In genomic region chr19:2281265-2282061, GRCh38 we compare ENCODE assay signal across 13 cellular contexts. TPM values are rescaled to one million over a fixed set of nuclear protein-coding genes. Genes with fewer than 3 reads are reported as not detected.
DNase-seq lines count a peak whose midpoint lies in the region; ATAC-seq and TF ChIP-seq lines count a peak whose summit lies in the region.
"Not testable (repeated sequence)": the region's sequence is repeated elsewhere in the genome, so short reads cannot be mapped to it uniquely, and the experiment has no call there.
"Had no signal": no experiment of that assay in that cellular context is flagged by ENCODE, and none has a peak within 500 bp of the region (broad histone marks: within the 10 kb centered on the region; RNA-seq: fewer than 3 reads in every experiment).

No MANE protein-coding gene starts in this region.

- POLR2A ChIA-PET in OCI-LY7 (lab: Charles Lee): not testable (repeated sequence)

- peak overlapping the region; percentile 45 for H3K4me2 ChIP-seq in OCI-LY7 (ENCODE audit: low read length)

- not testable (repeated sequence) for DNase-seq in GM06990 (ENCODE audit: extremely low read depth, insufficient read length); OCI-LY7 (ENCODE audit: low spot score); right cardiac atrium; mucosa of descending colon; gastrocnemius medialis; upper lobe of left lung

- peak overlapping the region; percentile 72 for H3K4me3 Mint-ChIP-seq in activated naive CD4-positive, alpha-beta T cell treated with anti-CD3 and anti-CD28 coated beads, Interleukin-2, amount 50 U/mL, for 24 hours

- not testable (repeated sequence) for TF ChIP-seq CTCF in GM06990 (IDR thresholded peaks at IDR 0.05; ENCODE audit: insufficient read depth, low read length, poor library complexity, severe bottlenecking); OCI-LY7 (conservative IDR thresholded peaks at IDR 0.05; ENCODE audit: low read length); mucosa of descending colon (IDR thresholded peaks at IDR 0.05); gastrocnemius medialis (IDR thresholded peaks at IDR 0.05 in 4 of 5, conservative IDR thresholded peaks at IDR 0.05 in 1 of 5); upper lobe of left lung (IDR thresholded peaks at IDR 0.05)

- in situ Hi-C loops in gastrocnemius medialis (cut with MboI; ENCODE audit: low sequenced_read_pairs in 4 of 4): loop anchor here (25.0 kb wide), 1 partner anchor 106 kb away; no protein-coding TSS in a partner anchor

- H3K4me1 ChIP-seq in OCI-LY7 (ENCODE audit: insufficient read depth, low read length, poor library complexity, severe bottlenecking): peaks cover 14% of the 10 kb centered on the region
- not testable (repeated sequence) for H3K4me1 ChIP-seq in duodenal mucosa (ENCODE audit: control insufficient read depth in 1 of 2, insufficient read depth in 2 of 2, low read length in 2 of 2); right cardiac atrium (ENCODE audit: control insufficient read depth, insufficient read depth, low read length); mucosa of descending colon (ENCODE audit: low read depth)
- peaks cover 0 to 12% of the 10 kb centered on the region in 2 donors for H3K4me1 ChIP-seq in gastrocnemius medialis
- H3K4me1 ChIP-seq in upper lobe of left lung: peaks cover 9 to 23% (median 14%) of the 10 kb centered on the region in 4 donors

- H3K9me2 ChIP-seq in OCI-LY7 (ENCODE audit: insufficient read depth, low read length): not testable (repeated sequence)

- H3K4me3 ChIP-seq in GM06990 (replicated peaks; ENCODE audit: low read depth, low read length): peak overlapping the region; percentile 19; the same call in 1 of the 2 replicates
- not testable (repeated sequence) for H3K4me3 ChIP-seq in OCI-LY7 (ENCODE audit: low read depth, low read length, poor library complexity, severe bottlenecking); mucosa of descending colon
- peak overlapping the region; percentile 50 to 56 for H3K4me3 ChIP-seq in duodenal mucosa (ENCODE audit: low read depth in 1 of 2, low read length in 2 of 2)
- H3K4me3 ChIP-seq in right cardiac atrium (ENCODE audit: low read length): peak overlapping the region; percentile 51
- peak overlapping the region in 3 of 4 donors; percentile 30 to 43 (median 41) for H3K4me3 ChIP-seq in gastrocnemius medialis
- H3K4me3 ChIP-seq in upper lobe of left lung: peak overlapping the region; percentile 11 to 54 (median 45)

- CTCF ChIA-PET in OCI-LY7 (lab: Charles Lee; ENCODE audit: unreplicated experiment): not testable (repeated sequence)

- H3K79me2 ChIP-seq in OCI-LY7 (ENCODE audit: insufficient read depth, low read depth, low read length): not testable (repeated sequence)

- not testable (repeated sequence) for H3K4me1 Mint-ChIP-seq in activated naive CD4-positive, alpha-beta T cell treated with anti-CD3 and anti-CD28 coated beads, Interleukin-2, amount 50 U/mL, for 24 hours

- not testable (repeated sequence) for H3K27me3 Mint-ChIP-seq in activated naive CD4-positive, alpha-beta T cell treated with anti-CD3 and anti-CD28 coated beads, Interleukin-2, amount 50 U/mL, for 24 hours

- BruUV-seq in OCI-LY7 (replicated peaks; lab: Mats Ljungman, UMichigan): not testable (repeated sequence)

- 22% methylated on average over 16 of the region's 16 CpGs for WGBS in right cardiac atrium
- 10 to 18% methylated on average over 2 to 12 of the region's 16 CpGs for WGBS in upper lobe of left lung, 2 donors

- H4K20me1 ChIP-seq in OCI-LY7 (ENCODE audit: insufficient read depth, low read length): not testable (repeated sequence)

- not testable (repeated sequence) for H3K9me3 ChIP-seq in OCI-LY7 (ENCODE audit: low read length); duodenal mucosa (ENCODE audit: control insufficient read depth in 1 of 2, low read length in 2 of 2); right cardiac atrium (ENCODE audit: control insufficient read depth, low read length); mucosa of descending colon; gastrocnemius medialis; upper lobe of left lung

- not testable (repeated sequence) for H3K36me3 Mint-ChIP-seq in activated naive CD4-positive, alpha-beta T cell treated with anti-CD3 and anti-CD28 coated beads, Interleukin-2, amount 50 U/mL, for 24 hours

- intact Hi-C loops in OCI-LY7 (cut with micrococcal nuclease; ENCODE audit: unreplicated experiment); mucosa of descending colon (cut with DNase I, micrococcal nuclease); gastrocnemius medialis (cut with DNase I; ENCODE audit: low total_unique reads): not testable (repeated sequence)
- intact Hi-C loops in right cardiac atrium (cut with DNase I): loop anchor here in 1 of 4 donors (10.0 kb wide), 1 partner anchor 113 kb away; no protein-coding TSS in a partner anchor

- H3K27me3 ChIP-seq in GM06990 (replicated peaks; ENCODE audit: control insufficient read depth, insufficient read depth, low read length); duodenal mucosa (ENCODE audit: control insufficient read depth in 1 of 2, insufficient read depth in 2 of 2, low read length in 2 of 2); right cardiac atrium (ENCODE audit: control insufficient read depth, insufficient read depth); gastrocnemius medialis; upper lobe of left lung: not testable (repeated sequence)

- not testable (repeated sequence) for TF ChIP-seq EP300 in upper lobe of left lung (IDR thresholded peaks at IDR 0.05)

- not testable (repeated sequence) for H2AFZ ChIP-seq in OCI-LY7 (ENCODE audit: low read length)

- not testable (repeated sequence) for H3K27ac Mint-ChIP-seq in activated naive CD4-positive, alpha-beta T cell treated with anti-CD3 and anti-CD28 coated beads, Interleukin-2, amount 50 U/mL, for 24 hours

- H3K36me3 ChIP-seq in GM06990 (ENCODE audit: control insufficient read depth, insufficient read depth, low read length); OCI-LY7 (ENCODE audit: insufficient read depth, low read length); duodenal mucosa (ENCODE audit: control insufficient read depth in 1 of 2, insufficient read depth in 2 of 2, low read length in 2 of 2); mucosa of descending colon (ENCODE audit: low read depth); gastrocnemius medialis; upper lobe of left lung: not testable (repeated sequence)

- not testable (repeated sequence) for TF ChIP-seq POLR2A in gastrocnemius medialis (IDR thresholded peaks at IDR 0.05); upper lobe of left lung (IDR thresholded peaks at IDR 0.05)

- H3K27ac ChIP-seq in OCI-LY7 (ENCODE audit: low read depth, low read length, poor library complexity, severe bottlenecking); right cardiac atrium (ENCODE audit: low read length): not testable (repeated sequence)
- H3K27ac ChIP-seq in duodenal mucosa (ENCODE audit: low read depth, low read length) (peak overlapping the region; percentile 32), gastrocnemius medialis (peak overlapping the region in 1 of 4 donors; percentile 42), upper lobe of left lung (peak overlapping the region; percentile 72 to 91 (median 80))

- not testable (repeated sequence) for H3K9me3 Mint-ChIP-seq in activated naive CD4-positive, alpha-beta T cell treated with anti-CD3 and anti-CD28 coated beads, Interleukin-2, amount 50 U/mL, for 24 hours

- H3K9ac ChIP-seq in duodenal mucosa (ENCODE audit: low read depth in 1 of 2, low read length in 2 of 2): peak overlapping the region in 1 of 2 donors; percentile 18

- not testable (repeated sequence) for ATAC-seq in right cardiac atrium, gastrocnemius medialis
- ATAC-seq in mucosa of descending colon (peak; percentile 3), upper lobe of left lung (ENCODE audit: low FRiP score in 2 of 2) (peak in 1 of 2 donors; percentile 31)

RNA-seq across cellular contexts. Expression of gene PEAK3, which starts 0.5 kb away (rescaled TPM):
- total RNA-seq in OCI-LY7 (2014; rRNA removed; shearing (Covaris generic)): not detected in 2 replicates
- total RNA-seq in OCI-LY7 (2022): 0.18 TPM in 1 of 2 replicates, not detected in the other
- 1 to 10 TPM; 1.0 to 3.1 (median 1.7) TPM for total RNA-seq in right cardiac atrium
- 0.84 TPM for polyA plus RNA-seq in right cardiac atrium
- total RNA-seq in mucosa of descending colon: 1 to 10 TPM in 2 of 3 donors, under 1 TPM in 1; 0.29 to 1.4 (median 1.1) TPM
- under 1 TPM in 1 of 4 donors, not detected in 3; 0.11 TPM for total RNA-seq in gastrocnemius medialis
- 1 to 10 TPM; 2.4 to 8.6 (median 4.6) TPM for total RNA-seq in upper lobe of left lung
- total RNA-seq: Daoy, neural crest cell, SJSA1 had no signal

RNA-seq across cellular contexts. Expression of gene JSRP1, which starts 25.2 kb away (rescaled TPM):
- total RNA-seq in OCI-LY7 (2014; rRNA removed; shearing (Covaris generic)): 0.44 and 1.5 TPM in 2 replicates
- total RNA-seq in OCI-LY7 (2022) (13.8 and 15.9 TPM in 2 replicates), right cardiac atrium (not detected), mucosa of descending colon (1 to 10 TPM in 1 of 3 donors, under 1 TPM in 2; 0.38 to 2.4 (median 0.87) TPM), gastrocnemius medialis (100 to 1,000 TPM; 152 to 383 (median 303) TPM), upper lobe of left lung (1 to 10 TPM in 3 of 6 donors, not detected in 3; 1.2 to 3.7 (median 1.7) TPM)
- 0.75 TPM for polyA plus RNA-seq in right cardiac atrium
- total RNA-seq: SJSA1 had no signal

RNA-seq across cellular contexts. Expression of gene LINGO3, which starts 26.5 kb away (rescaled TPM):
- total RNA-seq in OCI-LY7 (2014; rRNA removed; shearing (Covaris generic)): 0.33 and 0.38 TPM in 2 replicates
- total RNA-seq in OCI-LY7 (2022): 0.13 and 0.17 TPM in 2 replicates
- total RNA-seq in right cardiac atrium: not detected
- polyA plus RNA-seq in right cardiac atrium: not detected
- not detected for total RNA-seq in mucosa of descending colon
- total RNA-seq in gastrocnemius medialis: not detected
- under 1 TPM in 3 of 6 donors, not detected in 3; 0.10 to 0.61 (median 0.17) TPM for total RNA-seq in upper lobe of left lung
- total RNA-seq: LHCN-M2, neural crest cell, SJSA1, ureter had no signal

RNA-seq across cellular contexts. Expression of gene AMH, which starts 32.3 kb away (rescaled TPM):
- total RNA-seq in OCI-LY7 (2014; rRNA removed; shearing (Covaris generic)): 10.7 and 14.8 TPM in 2 replicates
- 45.7 and 49.7 TPM in 2 replicates for total RNA-seq in OCI-LY7 (2022)
- 1 to 10 TPM in 2 of 4 donors, under 1 TPM in 2; 0.31 to 1.6 (median 1.1) TPM for total RNA-seq in right cardiac atrium
- polyA plus RNA-seq in right cardiac atrium: 0.36 TPM
- total RNA-seq in mucosa of descending colon: 1 to 10 TPM; 2.7 to 5.1 (median 3.8) TPM
- 1 to 10 TPM in 2 of 4 donors, under 1 TPM in 2; 0.80 to 3.9 (median 1.2) TPM for total RNA-seq in gastrocnemius medialis
- total RNA-seq in upper lobe of left lung: 1 to 10 TPM; 1.1 to 6.3 (median 3.2) TPM

RNA-seq across cellular contexts. Expression of gene SF3A2, which starts 44.8 kb away (rescaled TPM):
- total RNA-seq in OCI-LY7 (2014; rRNA removed; shearing (Covaris generic)): 104 and 124 TPM in 2 replicates
- 206 and 207 TPM in 2 replicates for total RNA-seq in OCI-LY7 (2022)
- total RNA-seq in right cardiac atrium: 10 to 100 TPM; 30.0 to 34.9 (median 33.1) TPM
- 26.4 TPM for polyA plus RNA-seq in right cardiac atrium
- total RNA-seq in mucosa of descending colon: 10 to 100 TPM; 60.6 to 81.2 (median 68.2) TPM
- 10 to 100 TPM; 23.9 to 29.2 (median 26.5) TPM for total RNA-seq in gastrocnemius medialis
- 100 to 1,000 TPM in 1 of 6 donors, 10 to 100 TPM in 5; 39.8 to 104 (median 70.7) TPM for total RNA-seq in upper lobe of left lung

Comparison
In these comparisons a context has a peak if more than half of its experiments do, and no peak if none do; other contexts are left out.
1. RNA of gene JSRP1, which starts 25.2 kb away (total RNA-seq): 152 to 383 TPM in gastrocnemius medialis; 0.44 to 15.9 TPM in OCI-LY7, 1.2 to 3.7 TPM in upper lobe of left lung, 0.38 to 2.4 TPM in mucosa of descending colon and not detected in right cardiac atrium; every median in the first group is over 4 times any median in the second.